8 cellular contexts compared by ENCODE assay signal in the genomic region with DNA sequence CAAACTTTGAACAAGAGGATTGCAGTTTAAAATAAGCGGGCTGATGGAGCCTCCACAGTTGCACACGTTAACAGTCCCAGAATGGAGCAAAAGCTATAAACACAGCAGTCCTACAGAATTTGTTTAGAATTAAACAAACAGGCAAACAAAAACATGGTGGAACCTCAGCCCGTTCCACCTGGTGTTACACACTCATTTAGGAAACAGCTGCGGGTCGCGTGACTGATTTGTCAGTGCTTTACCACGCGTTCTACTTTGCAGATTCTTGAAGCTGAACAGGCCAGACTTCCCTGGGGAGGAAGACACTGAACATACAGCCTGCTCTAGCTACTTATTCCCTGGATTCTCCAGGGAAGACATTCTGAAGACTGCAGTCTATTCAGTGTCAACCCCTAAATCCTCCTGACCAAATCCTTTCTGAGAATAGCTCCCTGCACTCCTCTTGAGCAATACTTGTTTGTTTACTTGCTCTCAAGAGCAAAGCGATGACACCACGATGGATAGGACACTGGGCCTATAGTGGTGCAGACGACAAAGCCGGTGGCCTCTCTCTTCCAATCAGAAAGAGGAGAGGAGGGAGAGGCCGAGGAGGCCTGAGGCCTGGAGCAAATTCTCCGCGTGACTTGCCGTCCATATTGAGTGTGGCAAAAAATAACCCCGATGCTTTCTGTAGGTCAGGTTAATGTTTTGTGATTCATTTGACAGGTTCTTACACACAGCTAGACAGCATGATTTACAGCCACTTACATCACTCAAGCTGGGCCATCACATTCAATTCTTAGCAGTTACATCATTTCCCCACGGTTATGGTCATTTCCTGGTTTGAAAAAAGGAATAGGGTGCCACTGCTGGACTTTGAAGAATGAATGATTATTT. TPM values are rescaled to one million over a fixed set of nuclear protein-coding genes. Genes with fewer than 3 reads are reported as not detected.
DNase-seq lines count a peak whose midpoint lies in the region; ATAC-seq and TF ChIP-seq lines count a peak whose summit lies in the region.

No MANE protein-coding gene starts in this region.

- peaks cover 2% of the 10 kb centered on the region for H3K27me3 Mint-ChIP-seq in activated T-cell treated with anti-CD3 and anti-CD28 coated beads, Interleukin-2, amount 50 U/mL, for 24 hours

- H3F3A ChIP-seq in PC-9 (ENCODE audit: insufficient read depth, low read depth) = peaks cover 35% of the 10 kb centered on the region

- DNase-seq in DMS53 (lab: John Stamatoyannopoulos, UW) (peak; percentile 99), KG1 (lab: John Stamatoyannopoulos, UW) (peak; percentile 81), PC-9 (peak; percentile 87 to 99)
- DNase-seq in activated T-cell treated with anti-CD3 and anti-CD28 coated beads, Interleukin-2, amount 50 U/mL, for 24 hours = peak; percentile 82
- DNase-seq in stimulated activated CD8-positive, alpha-beta memory T cell treated with anti-CD3 and anti-CD28 coated beads, Interleukin-4, amount 100 ng/mL, for 48 hours = peak; percentile 86

- peaks cover 6% of the 10 kb centered on the region for H3K36me3 Mint-ChIP-seq in activated T-cell treated with anti-CD3 and anti-CD28 coated beads, Interleukin-2, amount 50 U/mL, for 24 hours (ENCODE audit: low read depth)

- peaks cover 4% of the 10 kb centered on the region for H4K20me1 ChIP-seq in PC-9 (ENCODE audit: insufficient read depth)

- H3K27me3 ChIP-seq in PC-9 (ENCODE audit: insufficient read depth, low read depth) (no peaks in the 10 kb centered on the region), mucosa of stomach (ENCODE audit: control insufficient read depth, insufficient read depth, low read length) (no peaks in the 10 kb centered on the region)

- intact Hi-C loops in PC-9 (cut with micrococcal nuclease; ENCODE audit: unreplicated experiment) = no loop called here

- H3K79me2 ChIP-seq in PC-9 (ENCODE audit: low read depth) = peaks cover 5% of the 10 kb centered on the region

- peak overlapping the region; percentile 79 for H3K4me2 ChIP-seq in PC-9

- BruUV-seq in PC-9 (replicated peaks; lab: Mats Ljungman, UMichigan) = no TSS peak

- H3K9me3 ChIP-seq in PC-9 (ENCODE audit: insufficient read depth, low read depth) (no peaks in the 10 kb centered on the region), mucosa of stomach (ENCODE audit: control insufficient read depth, low read length) (no peaks in the 10 kb centered on the region)

- H3K4me1 ChIP-seq in PC-9 (replicated peaks; ENCODE audit: insufficient read depth) (peaks cover 34% of the 10 kb centered on the region), mucosa of stomach (ENCODE audit: control insufficient read depth, insufficient read depth, low read length) (peaks cover 25% of the 10 kb centered on the region)

- peak; percentile 55 for ATAC-seq in GM21786 (IDR thresholded peaks at IDR 0.05; ENCODE audit: unreplicated experiment)
- ATAC-seq in esophagus mucosa = peak; percentile 75

- H3K4me3 ChIP-seq in PC-9 = peak overlapping the region; percentile 45; the same call in 1 of the 2 replicates
- H3K4me3 ChIP-seq in mucosa of stomach (ENCODE audit: low read length) = no peak overlapping the region

- H3K36me3 ChIP-seq in PC-9 (ENCODE audit: low read depth) = no peaks in the 10 kb centered on the region
- H3K36me3 ChIP-seq in mucosa of stomach (ENCODE audit: control insufficient read depth, insufficient read depth, low read length) = no peaks in the 10 kb centered on the region

- peak overlapping the region; percentile 97 for H3K27ac Mint-ChIP-seq in activated T-cell treated with anti-CD3 and anti-CD28 coated beads, Interleukin-2, amount 50 U/mL, for 24 hours

- peak overlapping the region; percentile 28 for H2AFZ ChIP-seq in PC-9

- peaks cover 50% of the 10 kb centered on the region for H3K4me1 Mint-ChIP-seq in activated T-cell treated with anti-CD3 and anti-CD28 coated beads, Interleukin-2, amount 50 U/mL, for 24 hours (ENCODE audit: low read depth)

- CTCF ChIA-PET in PC-9 (lab: Charles Lee) = interaction anchor here (1.1 kb wide), 1 partner anchor 185 kb away, joined by 8 read pairs; no protein-coding TSS in a partner anchor

- no peaks in the 10 kb centered on the region for H3K9me3 Mint-ChIP-seq in activated T-cell treated with anti-CD3 and anti-CD28 coated beads, Interleukin-2, amount 50 U/mL, for 24 hours

- no peaks in the 10 kb centered on the region for H3K9me2 ChIP-seq in PC-9 (ENCODE audit: insufficient read depth)

- peak overlapping the region; percentile 50 for H3K4me3 Mint-ChIP-seq in activated T-cell treated with anti-CD3 and anti-CD28 coated beads, Interleukin-2, amount 50 U/mL, for 24 hours

- TF ChIP-seq CTCF in PC-9 (conservative IDR thresholded peaks at IDR 0.05) = no peak

- H3K9ac ChIP-seq in mucosa of stomach (ENCODE audit: low read length) = peak overlapping the region; percentile 9

- H3K27ac ChIP-seq in PC-9 = peak overlapping the region; percentile 83

- POLR2A ChIA-PET in PC-9 (lab: Charles Lee; ENCODE audit: unreplicated experiment) = interaction anchor here (0.6 kb wide), 2 partner anchors 223 to 263 kb away, joined by 3 to 10 read pairs; no protein-coding TSS in a partner anchor

RNA-seq across cellular contexts. Expression of a gene that starts 4.0 kb away (rescaled TPM):
- total RNA-seq in PC-9 (2021) (37.0 and 45.3 TPM in 2 replicates), esophagus mucosa (29.8 TPM)

RNA-seq across cellular contexts. Expression of a gene that starts 4.6 kb away (rescaled TPM):
- total RNA-seq in PC-9 (2021) (18.8 and 21.9 TPM in 2 replicates), esophagus mucosa (16.9 TPM)
